Comparison of ENCODE assay signal across 27 cellular contexts in genomic region chr12:48820406-48820805, GRCh38. TPM values are rescaled to one million over a fixed set of nuclear protein-coding genes. Genes with fewer than 3 reads are reported as not detected.
DNase-seq lines count a peak whose midpoint lies in the region; ATAC-seq and TF ChIP-seq lines count a peak whose summit lies in the region.
"Had no signal": no experiment of that assay in that cellular context is flagged by ENCODE, and none has a peak within 500 bp of the region (broad histone marks: within the 10 kb centered on the region; RNA-seq: fewer than 3 reads in every experiment).

No MANE protein-coding gene starts in this region.

- no peaks in the 10 kb centered on the region for H3K9me3 Mint-ChIP-seq in WTC11
- H3K9me3 Mint-ChIP-seq: activated CD4-positive, alpha-beta T cell treated with anti-CD3 and anti-CD28 coated beads, Interleukin-2, amount 10 ng/mL, durations not matched to agents 24 days and 14 days; activated naive CD8-positive, alpha-beta T cell treated with anti-CD3 and anti-CD28 coated beads, Interleukin-2, amount 50 U/mL, for 24 hours had no signal

- TF ChIP-seq RAD21 in Ishikawa (IDR thresholded peaks at IDR 0.05; ENCODE audit: low read depth) = no peak

- H4K20me1 ChIP-seq in osteoblast (ENCODE audit: insufficient read depth, low read length) = peaks cover 23% of the 10 kb centered on the region

- no peaks in the 10 kb centered on the region for H3K27me3 ChIP-seq in osteoblast (ENCODE audit: insufficient read depth, low read length)
- H3K27me3 ChIP-seq: esophagus muscularis mucosa had no signal

- peaks cover 56% of the 10 kb centered on the region for H3K27me3 Mint-ChIP-seq in WTC11 (ENCODE audit: low read depth)

- no peak for TF ChIP-seq EP300 in Ishikawa (IDR thresholded peaks at IDR 0.05; ENCODE audit: borderline replicate concordance)

- H2AFZ ChIP-seq in osteoblast (ENCODE audit: low read length) = no peak overlapping the region

- intact Hi-C loops in left colon (cut with DNase I, micrococcal nuclease) = no loop called here

- H3K36me3 Mint-ChIP-seq in WTC11 = no peaks in the 10 kb centered on the region; the same call in 1 of the 2 replicates

- POLR2A ChIA-PET in WTC11 (lab: Charles Lee) = no interaction called here

- peaks cover 6% of the 10 kb centered on the region for H3K36me3 ChIP-seq in osteoblast (ENCODE audit: insufficient read depth, low read length)
- H3K36me3 ChIP-seq: lower lobe of right lung had no signal

- H3K9me3 ChIP-seq in osteoblast (ENCODE audit: low read depth, low read length) = no peaks in the 10 kb centered on the region
- H3K9me3 ChIP-seq: esophagus muscularis mucosa, heart left ventricle, lower lobe of right lung, upper lobe of left lung had no signal

- H3K4me3 ChIP-seq in osteoblast (ENCODE audit: insufficient read depth, low read length) = no peak overlapping the region
- H3K4me3 ChIP-seq: esophagus muscularis mucosa, heart left ventricle, lower lobe of right lung, upper lobe of left lung had no signal

- CTCF ChIA-PET in WTC11 (lab: Charles Lee) = interaction anchor here (1.4 to 3.4 kb wide), 2 partner anchors 70 to 84 kb away, joined by 5 to 29 read pairs; a partner anchor contains a TSS

- DNase-seq in WTC11 (ENCODE audit: low spot score) (no peak), left kidney (ENCODE audit: low read depth, low spot score) (peak; percentile 78), osteoblast (ENCODE audit: insufficient read length, low spot score, missing footprints) (peak; percentile 58), iPS-NIHi11 (ENCODE audit: low spot score) (no peak), NCI-H82 (lab: John Stamatoyannopoulos, UW) (no peak), left colon (no peak)
- DNase-seq: activated CD4-positive, alpha-beta T cell treated with anti-CD3 and anti-CD28 coated beads, Interleukin-2, amount 10 ng/mL, durations not matched to agents 24 days and 14 days; activated gamma-delta T cell treated with Interleukin-2 at 50 U/mL for 16 hours; activated naive CD8-positive, alpha-beta T cell treated with anti-CD3 and anti-CD28 coated beads, Interleukin-2, amount 50 U/mL, for 24 hours; COR-L47; cortex of kidney; foreskin fibroblast; H7; lower lobe of right lung; NCI-H146; NCI-H446; NCI-H748 treated with DMSO at 0.1 percent for 48 hours; SHP77 treated with DMSO at 0.1 percent for 48 hours; stimulated activated CD4-positive, alpha-beta T cell treated with anti-CD3 and anti-CD28 coated beads, Interleukin-15, amount 100 ng/mL, for 24 hours; stimulated activated CD4-positive, alpha-beta T cell treated with anti-CD3 and anti-CD28 coated beads, Interleukin-4, amount 100 ng/mL, for 4 hours; T-helper 9 cell; upper lobe of left lung; WERI-Rb-1 had no signal

- H3K27ac Mint-ChIP-seq in WTC11 = no peak overlapping the region
- H3K27ac Mint-ChIP-seq: activated CD4-positive, alpha-beta T cell treated with anti-CD3 and anti-CD28 coated beads, Interleukin-2, amount 10 ng/mL, durations not matched to agents 24 days and 14 days; activated naive CD8-positive, alpha-beta T cell treated with anti-CD3 and anti-CD28 coated beads, Interleukin-2, amount 50 U/mL, for 24 hours had no signal

- TF ChIP-seq CTCF in WTC11 (IDR thresholded peaks at IDR 0.05) (no peak), osteoblast (IDR thresholded peaks at IDR 0.05; ENCODE audit: extremely low read depth, low read depth, low read length) (no peak)

- no peak for ATAC-seq in WTC11
- ATAC-seq in left colon = no peak
- ATAC-seq in GM21529 (IDR thresholded peaks at IDR 0.05; ENCODE audit: unreplicated experiment) = no peak
- ATAC-seq: activated naive CD8-positive, alpha-beta T cell treated with anti-CD3 and anti-CD28 coated beads, Interleukin-2, amount 50 U/mL, for 24 hours; heart left ventricle; lower lobe of right lung had no signal

- H3K4me3 Mint-ChIP-seq in WTC11 = peak overlapping the region; percentile 37
- H3K4me3 Mint-ChIP-seq: activated CD4-positive, alpha-beta T cell treated with anti-CD3 and anti-CD28 coated beads, Interleukin-2, amount 10 ng/mL, durations not matched to agents 24 days and 14 days; activated naive CD8-positive, alpha-beta T cell treated with anti-CD3 and anti-CD28 coated beads, Interleukin-2, amount 50 U/mL, for 24 hours had no signal

- H3K27ac ChIP-seq in osteoblast (ENCODE audit: low read depth, low read length) = no peak overlapping the region
- H3K27ac ChIP-seq: esophagus muscularis mucosa, heart left ventricle, lower lobe of right lung, upper lobe of left lung, WERI-Rb-1 had no signal

- H3K4me1 Mint-ChIP-seq in WTC11 = peaks cover 45% of the 10 kb centered on the region

- H3K4me1 ChIP-seq in osteoblast (ENCODE audit: insufficient read depth, low read length) = peaks cover 14% of the 10 kb centered on the region

- H3K4me2 ChIP-seq in osteoblast (ENCODE audit: insufficient read depth, low read length) = no peak overlapping the region

- H3K79me2 ChIP-seq in osteoblast (ENCODE audit: insufficient read depth, low read length) = peaks cover 14% of the 10 kb centered on the region

TF ChIP-seq in Ishikawa, 13 proteins besides CTCF, POLR2A, EP300 and RAD21:
- TF ChIP-seq TEAD4 (IDR thresholded peaks at IDR 0.05) (no peak), NFIC (IDR thresholded peaks at IDR 0.05) (0 out of 2 replicates have a peak, but pooled peaks have one; percentile 20)

TF ChIP-seq in WTC11, 78 proteins besides CTCF, POLR2A, EP300 and RAD21 (continues in another document):
- no peak for TF ChIP-seq CREB1 (CRISPR knock-in tag; IDR thresholded peaks at IDR 0.05)
- TF ChIP-seq SP1 (CRISPR knock-in tag; conservative IDR thresholded peaks at IDR 0.05) = no peak
- no peak for TF ChIP-seq CREM (CRISPR knock-in tag; IDR thresholded peaks at IDR 0.05)
- TF ChIP-seq ATF2 (CRISPR knock-in tag; IDR thresholded peaks at IDR 0.05; ENCODE audit: borderline replicate concordance, low read depth) = no peak
- no peak for TF ChIP-seq RELA (CRISPR knock-in tag; IDR thresholded peaks at IDR 0.05; ENCODE audit: borderline replicate concordance)
- no peak for TF ChIP-seq SMAD3 (CRISPR knock-in tag; IDR thresholded peaks at IDR 0.05; ENCODE audit: borderline replicate concordance)
- no peak for TF ChIP-seq ZNF416 (CRISPR knock-in tag; IDR thresholded peaks at IDR 0.05)
- no peak for TF ChIP-seq ZNF423 (CRISPR knock-in tag; IDR thresholded peaks at IDR 0.05)
- no peak for TF ChIP-seq AR (CRISPR knock-in tag; IDR thresholded peaks at IDR 0.05)
- TF ChIP-seq ZSCAN18 (CRISPR knock-in tag; IDR thresholded peaks at IDR 0.05) = no peak

RNA-seq across cellular contexts. Expression of gene CACNB3, which starts 2.1 kb away (rescaled TPM):
- total RNA-seq in WTC11 (2021) = 15.0 to 17.3 TPM (median 17.0 TPM) in 3 replicates
- 10.9 and 15.2 TPM in 2 replicates for total RNA-seq in osteoblast
- 10 to 100 TPM; 36.0 to 47.9 TPM for total RNA-seq in left colon

RNA-seq across cellular contexts. Expression of gene ADCY6, which starts 31.5 kb away (rescaled TPM):
- 11.9 to 12.8 TPM (median 12.2 TPM) in 3 replicates for total RNA-seq in WTC11 (2021)
- 30.8 and 33.0 TPM in 2 replicates for total RNA-seq in osteoblast
- total RNA-seq in left colon = 100 to 1,000 TPM; 103 to 130 TPM

RNA-seq across cellular contexts. Expression of gene DDX23, which starts 31.6 kb away (rescaled TPM):
- total RNA-seq in WTC11 (2021) = 91.1 to 107 TPM (median 93.4 TPM) in 3 replicates
- total RNA-seq in osteoblast = 48.6 and 53.6 TPM in 2 replicates
- total RNA-seq in left colon = 10 to 100 TPM; 74.6 to 79.8 TPM

RNA-seq across cellular contexts. Expression of gene RND1, which starts 45.3 kb away (rescaled TPM):
- total RNA-seq in WTC11 (2021) = 7.6 to 9.1 TPM (median 8.5 TPM) in 3 replicates
- 0.29 and 0.36 TPM in 2 replicates for total RNA-seq in osteoblast
- 1 to 10 TPM; 2.1 to 8.6 TPM for total RNA-seq in left colon

Comparison
In these comparisons a context has a peak if more than half of its experiments do, and no peak if none do; other contexts are left out.
1. DNase-seq: peak in left kidney (single experiment) and osteoblast (single experiment); none in WTC11 (single experiment), iPS-NIHi11 (single experiment), NCI-H82 (single experiment) and left colon (0 of 2).